8 cellular contexts compared by ENCODE assay signal in genomic region chr2:197498627-197498936, GRCh38. TPM values are rescaled to one million over a fixed set of nuclear protein-coding genes. Genes with fewer than 3 reads are reported as not detected.
A peak's percentile ranks its signal among the peaks of the same experiment; 100 is the strongest.
DNase-seq lines count a peak whose midpoint lies in the region; ATAC-seq, FAIRE-seq and TF ChIP-seq lines count a peak whose summit lies in the region.

No MANE protein-coding gene starts in this region.

- TF ChIP-seq CTCF in HepG2 (CRISPR knock-in tag; IDR thresholded peaks at IDR 0.05) (no peak), testis (IDR thresholded peaks at IDR 0.05) (no peak)

- TF ChIP-seq RAD21 in HepG2 (CRISPR knock-in tag; IDR thresholded peaks at IDR 0.05): no peak

- peak overlapping the region; percentile 99 for H3K9ac ChIP-seq in HepG2 (ENCODE audit: insufficient read depth, low read depth, low read length)

- peaks cover 63% of the 10 kb centered on the region for H3K4me1 Mint-ChIP-seq in activated CD4-positive, alpha-beta T cell treated with anti-CD3 and anti-CD28 coated beads, Interleukin-2, amount 10 ng/mL, durations not matched to agents 7 days and 5 days

- H3K27me3 Mint-ChIP-seq in activated CD4-positive, alpha-beta T cell treated with anti-CD3 and anti-CD28 coated beads, Interleukin-2, amount 10 ng/mL, durations not matched to agents 7 days and 5 days: no peaks in the 10 kb centered on the region

- H3K27ac Mint-ChIP-seq in activated CD4-positive, alpha-beta T cell treated with anti-CD3 and anti-CD28 coated beads, Interleukin-2, amount 10 ng/mL, durations not matched to agents 7 days and 5 days: peak overlapping the region; percentile 98

- peaks cover 94% of the 10 kb centered on the region for H3K79me2 ChIP-seq in HepG2 (ENCODE audit: insufficient read depth, low read length)

- H3K4me3 Mint-ChIP-seq in activated CD4-positive, alpha-beta T cell treated with anti-CD3 and anti-CD28 coated beads, Interleukin-2, amount 10 ng/mL, durations not matched to agents 7 days and 5 days: peak overlapping the region; percentile 91

- H2AFZ ChIP-seq in HepG2 (ENCODE audit: low read length): no peak overlapping the region

- no peaks in the 10 kb centered on the region for H3K9me3 Mint-ChIP-seq in activated CD4-positive, alpha-beta T cell treated with anti-CD3 and anti-CD28 coated beads, Interleukin-2, amount 10 ng/mL, durations not matched to agents 7 days and 5 days

- no peak for ATAC-seq in HepG2

- H3K4me2 ChIP-seq in HepG2 (ENCODE audit: low read depth, low read length): peak overlapping the region; percentile 92

- TF ChIP-seq POLR2A in HepG2 (IDR thresholded peaks at IDR 0.05; ENCODE audit: insufficient read depth in 1 of 2, low read depth in 2 of 2, low read length in 2 of 2): no peak
- no peak for TF ChIP-seq POLR2A in testis (IDR thresholded peaks at IDR 0.05)
- TF ChIP-seq POLR2A in erythroblast (IDR thresholded peaks at IDR 0.05; ENCODE audit: low read length): no peak

- H3K27ac ChIP-seq in angular gyrus (ENCODE audit: low read depth, low read length) (peak overlapping the region; percentile 98), HepG2 (ENCODE audit: extremely low read length, insufficient read depth, low read length) (peak overlapping the region; percentile 96), testis (peak overlapping the region; percentile 99 to 100)

- no peak for DNase-seq in activated CD4-positive, alpha-beta T cell treated with anti-CD3 and anti-CD28 coated beads, Interleukin-2, amount 10 ng/mL, durations not matched to agents 7 days and 5 days
- no peak for DNase-seq in activated CD4-positive, alpha-beta T cell treated with anti-CD3 and anti-CD28 coated beads for 1 hour
- DNase-seq in HepG2 (ENCODE audit: low spot score) (no peak), testis (no peak), SHP77 (lab: John Stamatoyannopoulos, UW) (no peak), cortex of kidney (lab: John Stamatoyannopoulos, UW) (no peak), erythroblast (lab: John Stamatoyannopoulos, UW) (no peak)

- H4K20me1 ChIP-seq in HepG2 (ENCODE audit: insufficient read depth, low read length): peaks cover 67% of the 10 kb centered on the region

- TF ChIP-seq EP300 in HepG2 (IDR thresholded peaks at IDR 0.05; ENCODE audit: low read depth in 2 of 2, low read length in 2 of 2) (no peak), HepG2 (CRISPR knock-in tag; IDR thresholded peaks at IDR 0.05; ENCODE audit: borderline replicate concordance) (no peak)

- no peak for FAIRE-seq in HepG2 (lab: Jason Lieb, UNC)

- H3K27me3 ChIP-seq in HepG2 (ENCODE audit: control insufficient read depth in 1 of 2, insufficient read depth in 2 of 2, low read length in 2 of 2) (no peaks in the 10 kb centered on the region; a peak in 1 of 5 replicates), testis (no peaks in the 10 kb centered on the region)

- H3K4me1 ChIP-seq in HepG2 (ENCODE audit: insufficient read depth, low read length) (peaks cover 67% of the 10 kb centered on the region), testis (peaks cover 24% of the 10 kb centered on the region)

- H3K4me3 ChIP-seq in HepG2 (replicated peaks in 1 of 3; ENCODE audit: insufficient read depth in 1 of 3, low read depth in 2 of 3, low read length in 3 of 3) (peak overlapping the region; percentile 68 to 96 (median 95)), testis (peak overlapping the region; percentile 71 to 83)

- CTCF ChIA-PET in activated CD4-positive, alpha-beta T cell treated with anti-CD3 and anti-CD28 coated beads, Interleukin-2, amount 10 ng/mL, durations not matched to agents 7 days and 5 days (lab: Charles Lee): interaction anchor here (1.0 to 1.5 kb wide), 3 partner anchors 14 to 46 kb away, joined by 3 to 6 read pairs (median 4); no protein-coding TSS in a partner anchor
- CTCF ChIA-PET in HepG2 (lab: Yijun Ruan, JAX; ENCODE audit: low intra/inter-chr PET ratio, low total read pairs): no interaction called here

- intact Hi-C loops in HepG2 (cut with micrococcal nuclease; ENCODE audit: unreplicated experiment) (no loop called here), testis (cut with DNase I; ENCODE audit: low total_unique reads) (no loop called here)

- POLR2A ChIA-PET in activated CD4-positive, alpha-beta T cell treated with anti-CD3 and anti-CD28 coated beads, Interleukin-2, amount 10 ng/mL, durations not matched to agents 7 days and 5 days (lab: Charles Lee): interaction anchor here (0.6 to 0.7 kb wide), 3 partner anchors 18 to 208 kb away, joined by 3 to 5 read pairs (median 3); no protein-coding TSS in a partner anchor
- POLR2A ChIA-PET in HepG2 (lab: Yijun Ruan, JAX): interaction anchor here (1.3 to 5.8 kb wide), 9 partner anchors 9 to 207 kb away, joined by 6 to 264 read pairs (median 71); partner anchors contain the start of genes COQ10B, MARS2, MOB4 and SF3B1

- H3K36me3 ChIP-seq in HepG2 (replicated peaks in 1 of 2; ENCODE audit: control insufficient read depth in 1 of 2, insufficient read depth in 2 of 2, low read length in 2 of 2): peaks cover 17 to 60% of the 10 kb centered on the region in 2 experiments
- H3K36me3 ChIP-seq in testis (ENCODE audit: low read depth, missing control alignments): no peaks in the 10 kb centered on the region

- BruUV-seq in HepG2 (replicated peaks; lab: Mats Ljungman, UMichigan): no TSS peak

- H3K9me3 ChIP-seq in HepG2 (ENCODE audit: low read length): no peaks in the 10 kb centered on the region
- no peaks in the 10 kb centered on the region for H3K9me3 ChIP-seq in testis

- in situ Hi-C loops in HepG2 (cut with HindIII; ENCODE audit: extremely low pct_ligation_motif_present, low pct_unique_long_range_greater_than_20kb): no loop called here

- H3K36me3 Mint-ChIP-seq in activated CD4-positive, alpha-beta T cell treated with anti-CD3 and anti-CD28 coated beads, Interleukin-2, amount 10 ng/mL, durations not matched to agents 7 days and 5 days (ENCODE audit: low read depth): peaks cover 69% of the 10 kb centered on the region

- 1% methylated on average over 9 of the region's 10 CpGs for WGBS in HepG2 (ENCODE audit: low lambda C conversion rate)
- WGBS in testis, 2 donors: 2% methylated on average over 10 of the region's 10 CpGs

RNA-seq across cellular contexts. Expression of gene HSPD1, which starts 1.1 kb away (rescaled TPM):
- total RNA-seq in activated CD4-positive, alpha-beta T cell treated with anti-CD3 and anti-CD28 coated beads, Interleukin-2, amount 10 ng/mL, durations not matched to agents 7 days and 5 days: 100 to 1,000 TPM; 212 to 223 TPM
- total RNA-seq in HepG2 (2016; rRNA removed; fragmentation: Illumina TruSeq; extraction: Trizol) (2,610 and 3,898 TPM in 2 replicates), testis (100 to 1,000 TPM; 107 to 121 TPM)
- 294 and 363 TPM in 2 replicates for total RNA-seq in HepG2 (2016; cell fraction: cytosol; rRNA removed; fragmentation: Illumina TruSeq; extraction: Trizol; ENCODE audit: low read depth)
- total RNA-seq in HepG2 (2016; cell fraction: insoluble cytoplasmic fraction; rRNA removed; fragmentation: Illumina TruSeq; extraction: Trizol): 2,668 and 3,847 TPM in 2 replicates
- total RNA-seq in HepG2 (2016; cell fraction: membrane; rRNA removed; fragmentation: Illumina TruSeq; extraction: Trizol): 777 and 956 TPM in 2 replicates
- total RNA-seq in HepG2 (2016; cell fraction: nucleus; rRNA removed; fragmentation: Illumina TruSeq; extraction: Trizol): 1,442 and 1,577 TPM in 2 replicates
- polyA plus RNA-seq in HepG2 (2011; rRNA removed) (541 and 685 TPM in 2 replicates), testis (ENCODE audit: insufficient read depth, low read depth, low replicate concordance) (111 TPM)
- 337 and 401 TPM in 2 replicates for polyA plus RNA-seq in HepG2 (2011; cell fraction: cytosol; rRNA removed)
- 282 and 392 TPM in 2 replicates for polyA plus RNA-seq in HepG2 (2011; cell fraction: nucleus; rRNA removed)
- 1,241 and 1,531 TPM in 2 replicates for polyA plus RNA-seq in HepG2 (2012)
- 214 and 254 TPM in 2 replicates for polyA plus RNA-seq in HepG2 (2016; cell fraction: cytosol; fragmentation: Illumina TruSeq; extraction: Trizol; ENCODE audit: low read depth)
- polyA plus RNA-seq in HepG2 (2016; cell fraction: insoluble cytoplasmic fraction; fragmentation: Illumina TruSeq; extraction: Trizol; ENCODE audit: low read depth): 3,105 and 3,208 TPM in 2 replicates
- polyA plus RNA-seq in HepG2 (2016; cell fraction: membrane; fragmentation: Illumina TruSeq; extraction: Trizol; ENCODE audit: low read depth): 499 and 587 TPM in 2 replicates
- 1,541 and 1,640 TPM in 2 replicates for polyA plus RNA-seq in HepG2 (2016; cell fraction: nucleus; fragmentation: Illumina TruSeq; extraction: Trizol; ENCODE audit: insufficient read depth, low read depth)
- 396 and 646 TPM in 2 replicates for polyA minus RNA-seq in HepG2 (2011; rRNA and poly(A)+ RNA removed; ENCODE audit: low replicate concordance)
- 759 and 815 TPM in 2 replicates for polyA minus RNA-seq in HepG2 (2011; cell fraction: cytosol; rRNA and poly(A)+ RNA removed)
- polyA minus RNA-seq in HepG2 (2011; cell fraction: nucleus; rRNA and poly(A)+ RNA removed): 956 and 1,197 TPM in 2 replicates

RNA-seq across cellular contexts. Expression of gene HSPE1, which starts 1.6 kb away (rescaled TPM):
- 10 to 100 TPM; 91.0 to 95.6 TPM for total RNA-seq in activated CD4-positive, alpha-beta T cell treated with anti-CD3 and anti-CD28 coated beads, Interleukin-2, amount 10 ng/mL, durations not matched to agents 7 days and 5 days
- total RNA-seq in HepG2 (2016; rRNA removed; fragmentation: Illumina TruSeq; extraction: Trizol) (823 and 1,040 TPM in 2 replicates), testis (10 to 100 TPM; 43.3 to 51.3 TPM)
- total RNA-seq in HepG2 (2016; cell fraction: cytosol; rRNA removed; fragmentation: Illumina TruSeq; extraction: Trizol; ENCODE audit: low read depth): 289 and 312 TPM in 2 replicates
- total RNA-seq in HepG2 (2016; cell fraction: insoluble cytoplasmic fraction; rRNA removed; fragmentation: Illumina TruSeq; extraction: Trizol): 818 and 1,177 TPM in 2 replicates
- 277 and 288 TPM in 2 replicates for total RNA-seq in HepG2 (2016; cell fraction: membrane; rRNA removed; fragmentation: Illumina TruSeq; extraction: Trizol)
- 323 and 352 TPM in 2 replicates for total RNA-seq in HepG2 (2016; cell fraction: nucleus; rRNA removed; fragmentation: Illumina TruSeq; extraction: Trizol)
- polyA plus RNA-seq in HepG2 (2011; rRNA removed) (200 and 244 TPM in 2 replicates), testis (ENCODE audit: insufficient read depth, low read depth, low replicate concordance) (61.8 TPM)
- 131 and 201 TPM in 2 replicates for polyA plus RNA-seq in HepG2 (2011; cell fraction: cytosol; rRNA removed)
- 67.1 and 99.6 TPM in 2 replicates for polyA plus RNA-seq in HepG2 (2011; cell fraction: nucleus; rRNA removed)
- polyA plus RNA-seq in HepG2 (2012): 555 and 769 TPM in 2 replicates
- polyA plus RNA-seq in HepG2 (2016; cell fraction: cytosol; fragmentation: Illumina TruSeq; extraction: Trizol; ENCODE audit: low read depth): 404 and 477 TPM in 2 replicates
- 1,596 and 2,077 TPM in 2 replicates for polyA plus RNA-seq in HepG2 (2016; cell fraction: insoluble cytoplasmic fraction; fragmentation: Illumina TruSeq; extraction: Trizol; ENCODE audit: low read depth)
- polyA plus RNA-seq in HepG2 (2016; cell fraction: membrane; fragmentation: Illumina TruSeq; extraction: Trizol; ENCODE audit: low read depth): 353 and 396 TPM in 2 replicates
- polyA plus RNA-seq in HepG2 (2016; cell fraction: nucleus; fragmentation: Illumina TruSeq; extraction: Trizol; ENCODE audit: insufficient read depth, low read depth): 750 and 786 TPM in 2 replicates
- polyA minus RNA-seq in HepG2 (2011; rRNA and poly(A)+ RNA removed; ENCODE audit: low replicate concordance): 16.5 and 17.8 TPM in 2 replicates
- polyA minus RNA-seq in HepG2 (2011; cell fraction: cytosol; rRNA and poly(A)+ RNA removed): 49.8 and 52.9 TPM in 2 replicates
- polyA minus RNA-seq in HepG2 (2011; cell fraction: nucleus; rRNA and poly(A)+ RNA removed): 107 and 118 TPM in 2 replicates

RNA-seq across cellular contexts. Expression of gene MOB4, which starts 17.3 kb away (rescaled TPM):
- total RNA-seq in activated CD4-positive, alpha-beta T cell treated with anti-CD3 and anti-CD28 coated beads, Interleukin-2, amount 10 ng/mL, durations not matched to agents 7 days and 5 days: 10 to 100 TPM; 17.1 to 18.9 TPM
- total RNA-seq in HepG2 (2016; rRNA removed; fragmentation: Illumina TruSeq; extraction: Trizol) (38.6 and 68.3 TPM in 2 replicates), testis (10 to 100 TPM; 10.7 to 13.8 TPM)
- 9.3 and 12.1 TPM in 2 replicates for total RNA-seq in HepG2 (2016; cell fraction: cytosol; rRNA removed; fragmentation: Illumina TruSeq; extraction: Trizol; ENCODE audit: low read depth)
- 40.9 and 72.6 TPM in 2 replicates for total RNA-seq in HepG2 (2016; cell fraction: insoluble cytoplasmic fraction; rRNA removed; fragmentation: Illumina TruSeq; extraction: Trizol)
- 18.9 and 19.0 TPM in 2 replicates for total RNA-seq in HepG2 (2016; cell fraction: membrane; rRNA removed; fragmentation: Illumina TruSeq; extraction: Trizol)
- total RNA-seq in HepG2 (2016; cell fraction: nucleus; rRNA removed; fragmentation: Illumina TruSeq; extraction: Trizol): 24.2 and 27.0 TPM in 2 replicates
- polyA plus RNA-seq in HepG2 (2011; rRNA removed) (21.6 and 35.7 TPM in 2 replicates), testis (ENCODE audit: insufficient read depth, low read depth, low replicate concordance) (17.6 TPM)
- polyA plus RNA-seq in HepG2 (2011; cell fraction: cytosol; rRNA removed): 14.7 and 22.7 TPM in 2 replicates
- 5.7 and 6.8 TPM in 2 replicates for polyA plus RNA-seq in HepG2 (2011; cell fraction: nucleus; rRNA removed)
- polyA plus RNA-seq in HepG2 (2012): 35.0 and 42.6 TPM in 2 replicates
- polyA plus RNA-seq in HepG2 (2016; cell fraction: cytosol; fragmentation: Illumina TruSeq; extraction: Trizol; ENCODE audit: low read depth): 4.4 and 4.5 TPM in 2 replicates
- polyA plus RNA-seq in HepG2 (2016; cell fraction: insoluble cytoplasmic fraction; fragmentation: Illumina TruSeq; extraction: Trizol; ENCODE audit: low read depth): 81.1 and 90.4 TPM in 2 replicates
- polyA plus RNA-seq in HepG2 (2016; cell fraction: membrane; fragmentation: Illumina TruSeq; extraction: Trizol; ENCODE audit: low read depth): 10.8 and 11.2 TPM in 2 replicates
- 35.1 and 36.4 TPM in 2 replicates for polyA plus RNA-seq in HepG2 (2016; cell fraction: nucleus; fragmentation: Illumina TruSeq; extraction: Trizol; ENCODE audit: insufficient read depth, low read depth)
- 4.3 and 6.0 TPM in 2 replicates for polyA minus RNA-seq in HepG2 (2011; rRNA and poly(A)+ RNA removed; ENCODE audit: low replicate concordance)
- 19.6 and 25.8 TPM in 2 replicates for polyA minus RNA-seq in HepG2 (2011; cell fraction: cytosol; rRNA and poly(A)+ RNA removed)
- polyA minus RNA-seq in HepG2 (2011; cell fraction: nucleus; rRNA and poly(A)+ RNA removed): 30.6 and 35.3 TPM in 2 replicates

RNA-seq across cellular contexts. Expression of gene COQ10B, which starts 45.2 kb away (rescaled TPM):
- total RNA-seq in activated CD4-positive, alpha-beta T cell treated with anti-CD3 and anti-CD28 coated beads, Interleukin-2, amount 10 ng/mL, durations not matched to agents 7 days and 5 days: 10 to 100 TPM; 16.7 to 17.9 TPM
- total RNA-seq in HepG2 (2016; rRNA removed; fragmentation: Illumina TruSeq; extraction: Trizol) (34.9 and 41.8 TPM in 2 replicates), testis (10 to 100 TPM; 16.4 to 17.9 TPM)
- total RNA-seq in HepG2 (2016; cell fraction: cytosol; rRNA removed; fragmentation: Illumina TruSeq; extraction: Trizol; ENCODE audit: low read depth): 13.9 and 15.1 TPM in 2 replicates
- total RNA-seq in HepG2 (2016; cell fraction: insoluble cytoplasmic fraction; rRNA removed; fragmentation: Illumina TruSeq; extraction: Trizol): 36.3 and 46.6 TPM in 2 replicates
- total RNA-seq in HepG2 (2016; cell fraction: membrane; rRNA removed; fragmentation: Illumina TruSeq; extraction: Trizol): 27.0 and 28.4 TPM in 2 replicates
- total RNA-seq in HepG2 (2016; cell fraction: nucleus; rRNA removed; fragmentation: Illumina TruSeq; extraction: Trizol): 17.9 and 20.6 TPM in 2 replicates
- polyA plus RNA-seq in HepG2 (2011; rRNA removed) (4.2 and 4.6 TPM in 2 replicates), testis (ENCODE audit: insufficient read depth, low read depth, low replicate concordance) (18.0 TPM)
- polyA plus RNA-seq in HepG2 (2011; cell fraction: cytosol; rRNA removed): 2.2 and 4.2 TPM in 2 replicates
- 2.8 and 3.0 TPM in 2 replicates for polyA plus RNA-seq in HepG2 (2011; cell fraction: nucleus; rRNA removed)
- 15.3 and 22.1 TPM in 2 replicates for polyA plus RNA-seq in HepG2 (2012)
- 3.0 and 3.1 TPM in 2 replicates for polyA plus RNA-seq in HepG2 (2016; cell fraction: cytosol; fragmentation: Illumina TruSeq; extraction: Trizol; ENCODE audit: low read depth)
- polyA plus RNA-seq in HepG2 (2016; cell fraction: insoluble cytoplasmic fraction; fragmentation: Illumina TruSeq; extraction: Trizol; ENCODE audit: low read depth): 36.5 and 43.5 TPM in 2 replicates
- polyA plus RNA-seq in HepG2 (2016; cell fraction: membrane; fragmentation: Illumina TruSeq; extraction: Trizol; ENCODE audit: low read depth): 6.5 and 8.6 TPM in 2 replicates
- polyA plus RNA-seq in HepG2 (2016; cell fraction: nucleus; fragmentation: Illumina TruSeq; extraction: Trizol; ENCODE audit: insufficient read depth, low read depth): 16.1 and 16.4 TPM in 2 replicates
- 2.2 and 8.1 TPM in 2 replicates for polyA minus RNA-seq in HepG2 (2011; rRNA and poly(A)+ RNA removed; ENCODE audit: low replicate concordance)
- 6.9 and 8.3 TPM in 2 replicates for polyA minus RNA-seq in HepG2 (2011; cell fraction: cytosol; rRNA and poly(A)+ RNA removed)
- 25.2 and 29.4 TPM in 2 replicates for polyA minus RNA-seq in HepG2 (2011; cell fraction: nucleus; rRNA and poly(A)+ RNA removed)
